25 cellular contexts compared by ENCODE assay signal in the genomic region with DNA sequence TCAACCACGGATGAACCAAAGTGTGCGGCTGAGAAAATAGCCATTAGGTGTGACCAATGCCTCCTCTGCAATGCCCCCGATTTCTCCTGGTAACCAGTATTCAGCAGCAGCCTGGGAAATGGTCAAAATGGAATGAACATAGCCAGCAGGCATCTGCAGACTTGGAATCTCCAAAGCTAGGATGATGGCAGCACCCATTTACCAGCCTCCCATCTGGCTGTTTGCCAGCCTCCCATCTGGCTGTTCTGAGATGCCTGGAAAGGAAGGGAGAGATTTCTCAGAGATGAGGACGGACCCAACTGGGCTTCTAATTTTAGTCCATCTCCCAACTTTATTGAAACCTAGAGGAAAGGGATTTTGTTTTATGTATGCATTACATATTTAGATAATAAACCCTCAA. TPM values are rescaled to one million over a fixed set of nuclear protein-coding genes. Genes with fewer than 3 reads are reported as not detected.
DNase-seq lines count a peak whose midpoint lies in the region; ATAC-seq and TF ChIP-seq lines count a peak whose summit lies in the region.
"Had no signal": no experiment of that assay in that cellular context is flagged by ENCODE, and none has a peak within 500 bp of the region (broad histone marks: within the 10 kb centered on the region; RNA-seq: fewer than 3 reads in every experiment).

No MANE protein-coding gene starts in this region.

- CTCF ChIA-PET in A673 (lab: Charles Lee) (interaction anchor here (0.6 kb wide), 1 partner anchor 140 kb away, joined by 3 read pairs; no protein-coding TSS in a partner anchor), SK-N-SH (lab: Yijun Ruan, JAX) (no interaction called here)

- no peak overlapping the region for H2AFZ ChIP-seq in Karpas-422 (ENCODE audit: low read length)
- no peak overlapping the region for H2AFZ ChIP-seq in SK-N-SH (ENCODE audit: low read depth)

- TF ChIP-seq EP300 in SK-N-SH (IDR thresholded peaks at IDR 0.05; ENCODE audit: borderline replicate concordance in 1 of 2, low read depth in 1 of 2, low read length in 1 of 2) = peak in 1 of 2 experiments; percentile 26; a peak in 1 of 4 replicates

- POLR2A ChIA-PET in A673 (lab: Charles Lee; ENCODE audit: low non-redundant PET) = no interaction called here
- POLR2A ChIA-PET in SK-N-SH (lab: Yijun Ruan, JAX) = no interaction called here

- H3K4me1 ChIP-seq in A673 (ENCODE audit: insufficient read depth, low read length, poor library complexity, severe bottlenecking) = peaks cover 12% of the 10 kb centered on the region
- peaks cover 100% of the 10 kb centered on the region for H3K4me1 ChIP-seq in Karpas-422 (ENCODE audit: low read length)
- H3K4me1 ChIP-seq in SK-N-SH (ENCODE audit: control insufficient read depth in 1 of 2, insufficient read depth in 2 of 2, low read depth in 1 of 2, low read length in 1 of 2) = peaks cover 4 to 25% of the 10 kb centered on the region in 2 experiments; a peak in 2 of 4 replicates
- H3K4me1 ChIP-seq in upper lobe of right lung = peaks cover 14% of the 10 kb centered on the region
- H3K4me1 ChIP-seq: uterus had no signal

- no peaks in the 10 kb centered on the region for H3K27me3 ChIP-seq in A673 (replicated peaks; ENCODE audit: insufficient read depth, low read depth, low read length, poor library complexity)
- H3K27me3 ChIP-seq in Karpas-422 (ENCODE audit: low read length) = no peaks in the 10 kb centered on the region
- H3K27me3 ChIP-seq in SK-N-SH (ENCODE audit: insufficient read depth) = no peaks in the 10 kb centered on the region
- no peaks in the 10 kb centered on the region for H3K27me3 ChIP-seq in brain microvascular endothelial cell (replicated peaks)
- H3K27me3 ChIP-seq in upper lobe of right lung = no peaks in the 10 kb centered on the region
- H3K27me3 ChIP-seq: ovary, uterus had no signal

- H3K4me3 ChIP-seq in A673 (ENCODE audit: low read depth, low read length, poor library complexity, severe bottlenecking) (no peak overlapping the region), Karpas-422 (ENCODE audit: low read length) (peak overlapping the region; percentile 58), SK-N-SH (ENCODE audit: low read depth in 2 of 2, low read length in 1 of 2) (no peak overlapping the region), brain microvascular endothelial cell (ENCODE audit: low read depth, low read length) (no peak overlapping the region), upper lobe of right lung (no peak overlapping the region)
- H3K4me3 ChIP-seq: esophagus squamous epithelium, gastroesophageal sphincter, ovary, uterus had no signal

- H3K79me2 ChIP-seq in Karpas-422 (ENCODE audit: low read length) (peaks cover 60% of the 10 kb centered on the region), SK-N-SH (ENCODE audit: insufficient read depth) (no peaks in the 10 kb centered on the region)

- DNase-seq in A673 (ENCODE audit: low spot score) (peak; percentile 27), Karpas-422 (no peak), SK-N-SH (peak; percentile 68), medulla oblongata (ENCODE audit: extremely low spot score) (peak; percentile 46), brain microvascular endothelial cell (no peak), MV-4-11 (lab: John Stamatoyannopoulos, UW) (no peak), activated T-cell treated with anti-CD3 and anti-CD28 coated beads for 4 hours (no peak), upper lobe of right lung (no peak)
- DNase-seq: activated CD4-positive, alpha-beta T cell treated with anti-CD3 and anti-CD28 coated beads, Interleukin-2, amount 50 U/mL, for 4 hours; activated CD8-positive, alpha-beta memory T cell treated with anti-CD3 and anti-CD28 coated beads, Interleukin-2, amount 50 U/mL, for 48 hours; activated naive CD8-positive, alpha-beta T cell treated with anti-CD3 and anti-CD28 coated beads for 36 hours; CD4-positive, alpha-beta T cell; DMS153; endodermal cell; esophagus squamous epithelium; GDM1; H7; mesendoderm; NCI-H146; ovary; stimulated activated CD4-positive, alpha-beta T cell treated with anti-CD3 and anti-CD28 coated beads, Interleukin-15, amount 100 ng/mL, for 24 hours; uterus had no signal

- BruUV-seq in A673 (replicated peaks; lab: Mats Ljungman, UMichigan) = no TSS peak

- H4K20me1 ChIP-seq in Karpas-422 (ENCODE audit: insufficient read depth, low read depth, low read length) (no peaks in the 10 kb centered on the region), SK-N-SH (ENCODE audit: insufficient read depth) (no peaks in the 10 kb centered on the region)

- H3K4me2 ChIP-seq in Karpas-422 (ENCODE audit: low read depth, low read length, poor library complexity, severe bottlenecking) = peak overlapping the region; percentile 83
- no peak overlapping the region for H3K4me2 ChIP-seq in SK-N-SH

- no peaks in the 10 kb centered on the region for H3K36me3 ChIP-seq in A673 (ENCODE audit: insufficient read depth, low read length, poor library complexity, severe bottlenecking)
- no peaks in the 10 kb centered on the region for H3K36me3 ChIP-seq in Karpas-422 (ENCODE audit: insufficient read depth, low read length)
- H3K36me3 ChIP-seq in SK-N-SH (replicated peaks in 1 of 2; ENCODE audit: control insufficient read depth in 1 of 2, insufficient read depth in 2 of 2, low read length in 1 of 2) = no peaks in the 10 kb centered on the region
- H3K36me3 ChIP-seq in brain microvascular endothelial cell (replicated peaks) = no peaks in the 10 kb centered on the region
- H3K36me3 ChIP-seq in upper lobe of right lung = no peaks in the 10 kb centered on the region
- H3K36me3 ChIP-seq: esophagus squamous epithelium, gastroesophageal sphincter, ovary, uterus, WERI-Rb-1 had no signal

- TF ChIP-seq CTCF in A673 (conservative IDR thresholded peaks at IDR 0.05; ENCODE audit: low read depth, low read length) (no peak), SK-N-SH (IDR thresholded peaks at IDR 0.05) (no peak), brain microvascular endothelial cell (IDR thresholded peaks at IDR 0.05; ENCODE audit: low read depth, low read length, missing control alignments) (no peak), upper lobe of right lung (IDR thresholded peaks at IDR 0.05) (no peak)

- no peak for TF ChIP-seq RAD21 in SK-N-SH (IDR thresholded peaks at IDR 0.05; ENCODE audit: low read length)

- no peaks in the 10 kb centered on the region for H3K9me3 ChIP-seq in A673 (ENCODE audit: low read depth, low read length, poor library complexity, severe bottlenecking)
- no peaks in the 10 kb centered on the region for H3K9me3 ChIP-seq in Karpas-422 (ENCODE audit: low read length)
- no peaks in the 10 kb centered on the region for H3K9me3 ChIP-seq in SK-N-SH
- no peaks in the 10 kb centered on the region for H3K9me3 ChIP-seq in upper lobe of right lung
- H3K9me3 ChIP-seq: esophagus squamous epithelium, gastroesophageal sphincter, ovary, uterus had no signal

- H3K9ac ChIP-seq in Karpas-422 (ENCODE audit: low read length) = peak overlapping the region; percentile 74
- no peak overlapping the region for H3K9ac ChIP-seq in SK-N-SH

- H3K27ac ChIP-seq in A673 (ENCODE audit: low read depth, low read length, poor library complexity, severe bottlenecking) = no peak overlapping the region
- H3K27ac ChIP-seq in Karpas-422 (ENCODE audit: low read length) = peak overlapping the region; percentile 98
- H3K27ac ChIP-seq in SK-N-SH (ENCODE audit: low read depth in 2 of 2, low read length in 1 of 2) = no peak overlapping the region
- no peak overlapping the region for H3K27ac ChIP-seq in brain microvascular endothelial cell
- no peak overlapping the region for H3K27ac ChIP-seq in upper lobe of right lung
- H3K27ac ChIP-seq: esophagus squamous epithelium, gastroesophageal sphincter, ovary, uterus, WERI-Rb-1 had no signal

- ATAC-seq in upper lobe of right lung = no peak
- ATAC-seq: gastroesophageal sphincter, sciatic nerve had no signal

- intact Hi-C loops in A673 (cut with micrococcal nuclease; ENCODE audit: unreplicated experiment) = no loop called here
- intact Hi-C loops in upper lobe of right lung (cut with DNase I) = no loop called here

- WGBS in SK-N-SH (ENCODE audit: low lambda C conversion rate) = 64% methylated on average over 4 of the region's 4 CpGs

- no peaks in the 10 kb centered on the region for H3F3A ChIP-seq in SK-N-SH (replicated peaks; ENCODE audit: insufficient read depth)

- in situ Hi-C loops in brain microvascular endothelial cell (cut with HindIII; ENCODE audit: low pct_ligation_motif_present, low sequenced_read_pairs) = no loop called here

- H3K9me2 ChIP-seq in Karpas-422 (replicated peaks; ENCODE audit: insufficient read depth, low read length) = no peaks in the 10 kb centered on the region
- H3K9me2 ChIP-seq in SK-N-SH = no peaks in the 10 kb centered on the region

TF ChIP-seq in SK-N-SH, 30 proteins besides CTCF, POLR2A, EP300 and RAD21 (continues in another document):
- TF ChIP-seq CHD2 (IDR thresholded peaks at IDR 0.05; ENCODE audit: low read length, partially characterized antibody) = peak; percentile 49
- TF ChIP-seq YY1 (IDR thresholded peaks at IDR 0.05; ENCODE audit: low read depth) = no peak
- TF ChIP-seq, protein P1, sequence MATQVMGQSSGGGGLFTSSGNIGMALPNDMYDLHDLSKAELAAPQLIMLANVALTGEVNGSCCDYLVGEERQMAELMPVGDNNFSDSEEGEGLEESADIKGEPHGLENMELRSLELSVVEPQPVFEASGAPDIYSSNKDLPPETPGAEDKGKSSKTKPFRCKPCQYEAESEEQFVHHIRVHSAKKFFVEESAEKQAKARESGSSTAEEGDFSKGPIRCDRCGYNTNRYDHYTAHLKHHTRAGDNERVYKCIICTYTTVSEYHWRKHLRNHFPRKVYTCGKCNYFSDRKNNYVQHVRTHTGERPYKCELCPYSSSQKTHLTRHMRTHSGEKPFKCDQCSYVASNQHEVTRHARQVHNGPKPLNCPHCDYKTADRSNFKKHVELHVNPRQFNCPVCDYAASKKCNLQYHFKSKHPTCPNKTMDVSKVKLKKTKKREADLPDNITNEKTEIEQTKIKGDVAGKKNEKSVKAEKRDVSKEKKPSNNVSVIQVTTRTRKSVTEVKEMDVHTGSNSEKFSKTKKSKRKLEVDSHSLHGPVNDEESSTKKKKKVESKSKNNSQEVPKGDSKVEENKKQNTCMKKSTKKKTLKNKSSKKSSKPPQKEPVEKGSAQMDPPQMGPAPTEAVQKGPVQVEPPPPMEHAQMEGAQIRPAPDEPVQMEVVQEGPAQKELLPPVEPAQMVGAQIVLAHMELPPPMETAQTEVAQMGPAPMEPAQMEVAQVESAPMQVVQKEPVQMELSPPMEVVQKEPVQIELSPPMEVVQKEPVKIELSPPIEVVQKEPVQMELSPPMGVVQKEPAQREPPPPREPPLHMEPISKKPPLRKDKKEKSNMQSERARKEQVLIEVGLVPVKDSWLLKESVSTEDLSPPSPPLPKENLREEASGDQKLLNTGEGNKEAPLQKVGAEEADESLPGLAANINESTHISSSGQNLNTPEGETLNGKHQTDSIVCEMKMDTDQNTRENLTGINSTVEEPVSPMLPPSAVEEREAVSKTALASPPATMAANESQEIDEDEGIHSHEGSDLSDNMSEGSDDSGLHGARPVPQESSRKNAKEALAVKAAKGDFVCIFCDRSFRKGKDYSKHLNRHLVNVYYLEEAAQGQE (IDR thresholded peaks at IDR 0.05; ENCODE audit: low read depth, low read length) = no peak

RNA-seq across cellular contexts. Expression of a gene that starts 16.2 kb away (rescaled TPM):
- total RNA-seq in A673 (2021) (8.6 and 12.2 TPM in 2 replicates), upper lobe of right lung (19.3 TPM)
- 40.1 and 56.1 TPM in 2 replicates for total RNA-seq in Karpas-422 (2014; rRNA removed; shearing (Covaris generic); ENCODE audit: low replicate concordance)
- 1.4 TPM in 2 replicates for polyA plus RNA-seq in SK-N-SH (2012; rRNA removed)
- 1.3 TPM in 2 replicates for polyA plus RNA-seq in SK-N-SH (2012; cell fraction: cytosol; rRNA removed)
- polyA plus RNA-seq in SK-N-SH (2012; cell fraction: nucleus; rRNA removed) = 5.6 and 5.8 TPM in 2 replicates

Comparison
In these comparisons a context has a peak if more than half of its experiments do, and no peak if none do; other contexts are left out.
1. DNase-seq: peak in A673 (single experiment), SK-N-SH (single experiment) and medulla oblongata (single experiment); none in Karpas-422 (single experiment), brain microvascular endothelial cell (single experiment), MV-4-11 (single experiment), activated T-cell treated with anti-CD3 and anti-CD28 coated beads for 4 hours (single experiment) and upper lobe of right lung (single experiment).